In the genomic region with DNA sequence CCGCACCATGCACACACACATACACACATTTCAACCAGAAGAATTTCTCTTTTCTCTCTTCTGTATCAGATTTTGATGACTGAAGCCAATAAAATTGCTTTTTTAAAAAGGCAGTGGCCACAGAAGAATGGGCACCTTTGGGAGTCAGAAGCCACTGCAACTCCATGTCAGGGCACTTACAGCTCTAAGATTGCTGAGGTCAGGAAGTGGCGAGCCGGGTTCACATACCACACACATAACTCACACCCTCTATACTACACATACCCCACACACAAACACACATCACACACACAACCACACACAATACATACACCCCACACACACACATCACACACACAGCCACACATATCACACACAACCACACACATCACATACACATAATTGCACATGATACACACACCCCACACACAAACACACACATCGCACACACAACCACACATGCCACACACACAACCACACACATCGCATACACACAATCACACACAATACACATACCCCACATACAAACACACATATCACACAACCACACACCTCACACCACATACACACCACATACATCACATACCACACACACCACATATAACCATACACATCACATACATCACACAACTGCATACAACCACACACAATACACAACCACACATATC, we compare ENCODE assay signal across 1 cellular context.
A peak's percentile ranks its signal among the peaks of the same experiment; 100 is the strongest.
TF ChIP-seq lines count a peak whose summit lies in the region.

No MANE protein-coding gene starts in this region.

TF ChIP-seq in A549, 52 proteins besides CTCF, POLR2A, EP300 and RAD21 (continued from another document):
- TF ChIP-seq POLR2AphosphoS2 (conservative IDR thresholded peaks at IDR 0.05; ENCODE audit: low read length) (no peak), EHF (CRISPR knock-in tag; IDR thresholded peaks at IDR 0.05) (peak; percentile 100), MAZ (IDR thresholded peaks at IDR 0.05; ENCODE audit: borderline replicate concordance, low read depth, low read length) (no peak), FOXS1 (CRISPR knock-in tag; IDR thresholded peaks at IDR 0.05) (peak; percentile 100), ESRRA (IDR thresholded peaks at IDR 0.05; ENCODE audit: borderline replicate concordance, low read length) (no peak), HOXA7 (CRISPR knock-in tag; IDR thresholded peaks at IDR 0.05) (peak; percentile 100), CEBPB (IDR thresholded peaks at IDR 0.05) (no peak), RARB (CRISPR knock-in tag; IDR thresholded peaks at IDR 0.05) (peak; percentile 99), MYC (IDR thresholded peaks at IDR 0.05; ENCODE audit: borderline replicate concordance, low read length) (no peak; the same call in 1 of the 2 replicates), CHD4 (IDR thresholded peaks at IDR 0.05; ENCODE audit: borderline replicate concordance) (no peak; the same call in 1 of the 2 replicates), NR3C1 (IDR thresholded peaks at IDR 0.05) (no peak), CHD2 (IDR thresholded peaks at IDR 0.05; ENCODE audit: low read length, partially characterized antibody) (no peak), KDM1A (IDR thresholded peaks at IDR 0.05; ENCODE audit: low read depth) (0 out of 2 replicates have a peak, but pooled peaks have one; percentile 14), GATA3 (IDR thresholded peaks at IDR 0.05; ENCODE audit: borderline replicate concordance) (no peak), TFCP2L1 (CRISPR knock-in tag; IDR thresholded peaks at IDR 0.05) (peak; percentile 99), JUNB (IDR thresholded peaks at IDR 0.05) (no peak), SREBF2 (IDR thresholded peaks at IDR 0.05) (no peak), BHLHE40 (IDR thresholded peaks at IDR 0.05; ENCODE audit: low read depth, low read length) (no peak), JUN (IDR thresholded peaks at IDR 0.05) (no peak), HEYL (CRISPR knock-in tag; IDR thresholded peaks at IDR 0.05) (no peak), HOXB5 (CRISPR knock-in tag; IDR thresholded peaks at IDR 0.05) (peak; percentile 100), HOXB13 (CRISPR knock-in tag; IDR thresholded peaks at IDR 0.05; ENCODE audit: low read depth) (peak; percentile 100)
- TF ChIP-seq, protein P1, sequence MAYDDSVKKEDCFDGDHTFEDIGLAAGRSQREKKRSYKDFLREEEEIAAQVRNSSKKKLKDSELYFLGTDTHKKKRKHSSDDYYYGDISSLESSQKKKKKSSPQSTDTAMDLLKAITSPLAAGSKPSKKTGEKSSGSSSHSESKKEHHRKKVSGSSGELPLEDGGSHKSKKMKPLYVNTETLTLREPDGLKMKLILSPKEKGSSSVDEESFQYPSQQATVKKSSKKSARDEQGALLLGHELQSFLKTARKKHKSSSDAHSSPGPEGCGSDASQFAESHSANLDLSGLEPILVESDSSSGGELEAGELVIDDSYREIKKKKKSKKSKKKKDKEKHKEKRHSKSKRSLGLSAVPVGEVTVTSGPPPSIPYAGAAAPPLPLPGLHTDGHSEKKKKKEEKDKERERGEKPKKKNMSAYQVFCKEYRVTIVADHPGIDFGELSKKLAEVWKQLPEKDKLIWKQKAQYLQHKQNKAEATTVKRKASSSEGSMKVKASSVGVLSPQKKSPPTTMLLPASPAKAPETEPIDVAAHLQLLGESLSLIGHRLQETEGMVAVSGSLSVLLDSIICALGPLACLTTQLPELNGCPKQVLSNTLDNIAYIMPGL (CRISPR knock-in tag; IDR thresholded peaks at IDR 0.05; ENCODE audit: borderline replicate concordance) = peak; percentile 100
- TF ChIP-seq, protein P2, sequence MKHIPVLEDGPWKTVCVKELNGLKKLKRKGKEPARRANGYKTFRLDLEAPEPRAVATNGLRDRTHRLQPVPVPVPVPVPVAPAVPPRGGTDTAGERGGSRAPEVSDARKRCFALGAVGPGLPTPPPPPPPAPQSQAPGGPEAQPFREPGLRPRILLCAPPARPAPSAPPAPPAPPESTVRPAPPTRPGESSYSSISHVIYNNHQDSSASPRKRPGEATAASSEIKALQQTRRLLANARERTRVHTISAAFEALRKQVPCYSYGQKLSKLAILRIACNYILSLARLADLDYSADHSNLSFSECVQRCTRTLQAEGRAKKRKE (CRISPR knock-in tag; IDR thresholded peaks at IDR 0.05; ENCODE audit: low read depth) = peak; percentile 100
- TF ChIP-seq, protein P3, sequence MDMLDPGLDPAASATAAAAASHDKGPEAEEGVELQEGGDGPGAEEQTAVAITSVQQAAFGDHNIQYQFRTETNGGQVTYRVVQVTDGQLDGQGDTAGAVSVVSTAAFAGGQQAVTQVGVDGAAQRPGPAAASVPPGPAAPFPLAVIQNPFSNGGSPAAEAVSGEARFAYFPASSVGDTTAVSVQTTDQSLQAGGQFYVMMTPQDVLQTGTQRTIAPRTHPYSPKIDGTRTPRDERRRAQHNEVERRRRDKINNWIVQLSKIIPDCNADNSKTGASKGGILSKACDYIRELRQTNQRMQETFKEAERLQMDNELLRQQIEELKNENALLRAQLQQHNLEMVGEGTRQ (IDR thresholded peaks at IDR 0.05) = 0 out of 2 replicates have a peak, but pooled peaks have one; percentile 2
- TF ChIP-seq, protein P4, sequence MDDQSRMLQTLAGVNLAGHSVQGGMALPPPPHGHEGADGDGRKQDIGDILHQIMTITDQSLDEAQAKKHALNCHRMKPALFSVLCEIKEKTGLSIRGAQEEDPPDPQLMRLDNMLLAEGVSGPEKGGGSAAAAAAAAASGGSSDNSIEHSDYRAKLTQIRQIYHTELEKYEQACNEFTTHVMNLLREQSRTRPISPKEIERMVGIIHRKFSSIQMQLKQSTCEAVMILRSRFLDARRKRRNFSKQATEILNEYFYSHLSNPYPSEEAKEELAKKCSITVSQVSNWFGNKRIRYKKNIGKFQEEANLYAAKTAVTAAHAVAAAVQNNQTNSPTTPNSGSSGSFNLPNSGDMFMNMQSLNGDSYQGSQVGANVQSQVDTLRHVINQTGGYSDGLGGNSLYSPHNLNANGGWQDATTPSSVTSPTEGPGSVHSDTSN (IDR thresholded peaks at IDR 0.05) = no peak
